ENCODE assay signal across 1 cellular context in genomic region chr14:64504897-64505771, GRCh38.
TF ChIP-seq lines count a peak whose summit lies in the region.

No MANE protein-coding gene starts in this region.

TF ChIP-seq in GM12878, 131 proteins besides CTCF, POLR2A, EP300 and RAD21 (continued from another document and continues in another):
- 0 out of 3 replicates have a peak, but pooled peaks of 1 of the 2 experiments have one; percentile 7 for TF ChIP-seq EGR1 (IDR thresholded peaks at IDR 0.05; ENCODE audit: borderline replicate concordance in 1 of 2, low read depth in 2 of 2, low read length in 2 of 2)
- peak; percentile 32; the same call in 1 of the 2 replicates for TF ChIP-seq ZNF207 (IDR thresholded peaks at IDR 0.05; ENCODE audit: borderline replicate concordance)
- TF ChIP-seq IRF4 (IDR thresholded peaks at IDR 0.05; ENCODE audit: low read depth, low read length), result no peak
- no peak for TF ChIP-seq ASH2L (IDR thresholded peaks at IDR 0.05; ENCODE audit: borderline replicate concordance, low read depth)
- TF ChIP-seq KDM1A (IDR thresholded peaks at IDR 0.05; ENCODE audit: borderline replicate concordance), result no peak
- TF ChIP-seq, protein P1, sequence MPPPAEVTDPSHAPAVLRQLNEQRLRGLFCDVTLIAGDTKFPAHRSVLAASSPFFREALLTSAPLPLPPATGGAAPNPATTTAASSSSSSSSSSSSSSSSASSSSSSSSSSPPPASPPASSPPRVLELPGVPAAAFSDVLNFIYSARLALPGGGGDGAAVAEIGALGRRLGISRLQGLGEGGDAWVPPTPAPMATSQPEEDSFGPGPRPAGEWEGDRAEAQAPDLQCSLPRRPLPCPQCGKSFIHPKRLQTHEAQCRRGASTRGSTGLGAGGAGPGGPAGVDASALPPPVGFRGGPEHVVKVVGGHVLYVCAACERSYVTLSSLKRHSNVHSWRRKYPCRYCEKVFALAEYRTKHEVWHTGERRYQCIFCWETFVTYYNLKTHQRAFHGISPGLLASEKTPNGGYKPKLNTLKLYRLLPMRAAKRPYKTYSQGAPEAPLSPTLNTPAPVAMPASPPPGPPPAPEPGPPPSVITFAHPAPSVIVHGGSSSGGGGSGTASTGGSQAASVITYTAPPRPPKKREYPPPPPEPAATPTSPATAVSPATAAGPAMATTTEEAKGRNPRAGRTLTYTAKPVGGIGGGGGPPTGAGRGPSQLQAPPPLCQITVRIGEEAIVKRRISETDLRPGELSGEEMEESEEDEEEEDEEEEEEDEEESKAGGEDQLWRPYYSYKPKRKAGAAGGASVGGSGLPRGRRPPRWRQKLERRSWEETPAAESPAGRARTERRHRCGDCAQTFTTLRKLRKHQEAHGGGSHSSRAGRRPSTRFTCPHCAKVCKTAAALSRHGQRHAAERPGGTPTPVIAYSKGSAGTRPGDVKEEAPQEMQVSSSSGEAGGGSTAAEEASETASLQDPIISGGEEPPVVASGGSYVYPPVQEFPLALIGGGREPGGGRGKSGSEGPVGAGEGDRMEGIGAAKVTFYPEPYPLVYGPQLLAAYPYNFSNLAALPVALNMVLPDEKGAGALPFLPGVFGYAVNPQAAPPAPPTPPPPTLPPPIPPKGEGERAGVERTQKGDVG (CRISPR knock-in tag; IDR thresholded peaks at IDR 0.05), result no peak
- no peak for TF ChIP-seq KAT2A (conservative IDR thresholded peaks at IDR 0.05; ENCODE audit: control insufficient read depth, low read depth, low read length)
- TF ChIP-seq ZNF592 (IDR thresholded peaks at IDR 0.05), result peak; percentile 38; the same call in 1 of the 2 replicates
- no peak for TF ChIP-seq CHD1 (IDR thresholded peaks at IDR 0.05; ENCODE audit: low read depth, low read length)
- TF ChIP-seq ZNF274 (IDR thresholded peaks at IDR 0.05; ENCODE audit: insufficient read depth, insufficient read length), result no peak
- no peak for TF ChIP-seq PRDM15 (CRISPR knock-in tag; IDR thresholded peaks at IDR 0.05)
- TF ChIP-seq MTA3 (IDR thresholded peaks at IDR 0.05; ENCODE audit: borderline replicate concordance, low read length), result no peak; the same call in 1 of the 2 replicates
- TF ChIP-seq TBL1XR1 (IDR thresholded peaks at IDR 0.05; ENCODE audit: low read depth, low read length), result no peak
- 0 out of 2 replicates have a peak, but pooled peaks have one; percentile 12 for TF ChIP-seq ATF7 (IDR thresholded peaks at IDR 0.05; ENCODE audit: low read depth)
- TF ChIP-seq MEF2A (IDR thresholded peaks at IDR 0.05; ENCODE audit: insufficient read depth, low read depth, low read length), result no peak
- TF ChIP-seq PAX5 (IDR thresholded peaks at IDR 0.05; ENCODE audit: borderline replicate concordance, low read depth, low read length), result no peak
- TF ChIP-seq PKNOX1 (IDR thresholded peaks at IDR 0.05), result peak; percentile 98
- TF ChIP-seq MYC (IDR thresholded peaks at IDR 0.05; ENCODE audit: insufficient read depth, insufficient read length, insufficient replicate concordance, low read length, severe bottlenecking), result no peak
- TF ChIP-seq MEF2B (IDR thresholded peaks at IDR 0.05; ENCODE audit: partially characterized antibody, poor library complexity, severe bottlenecking), result no peak
- TF ChIP-seq, protein P2, sequence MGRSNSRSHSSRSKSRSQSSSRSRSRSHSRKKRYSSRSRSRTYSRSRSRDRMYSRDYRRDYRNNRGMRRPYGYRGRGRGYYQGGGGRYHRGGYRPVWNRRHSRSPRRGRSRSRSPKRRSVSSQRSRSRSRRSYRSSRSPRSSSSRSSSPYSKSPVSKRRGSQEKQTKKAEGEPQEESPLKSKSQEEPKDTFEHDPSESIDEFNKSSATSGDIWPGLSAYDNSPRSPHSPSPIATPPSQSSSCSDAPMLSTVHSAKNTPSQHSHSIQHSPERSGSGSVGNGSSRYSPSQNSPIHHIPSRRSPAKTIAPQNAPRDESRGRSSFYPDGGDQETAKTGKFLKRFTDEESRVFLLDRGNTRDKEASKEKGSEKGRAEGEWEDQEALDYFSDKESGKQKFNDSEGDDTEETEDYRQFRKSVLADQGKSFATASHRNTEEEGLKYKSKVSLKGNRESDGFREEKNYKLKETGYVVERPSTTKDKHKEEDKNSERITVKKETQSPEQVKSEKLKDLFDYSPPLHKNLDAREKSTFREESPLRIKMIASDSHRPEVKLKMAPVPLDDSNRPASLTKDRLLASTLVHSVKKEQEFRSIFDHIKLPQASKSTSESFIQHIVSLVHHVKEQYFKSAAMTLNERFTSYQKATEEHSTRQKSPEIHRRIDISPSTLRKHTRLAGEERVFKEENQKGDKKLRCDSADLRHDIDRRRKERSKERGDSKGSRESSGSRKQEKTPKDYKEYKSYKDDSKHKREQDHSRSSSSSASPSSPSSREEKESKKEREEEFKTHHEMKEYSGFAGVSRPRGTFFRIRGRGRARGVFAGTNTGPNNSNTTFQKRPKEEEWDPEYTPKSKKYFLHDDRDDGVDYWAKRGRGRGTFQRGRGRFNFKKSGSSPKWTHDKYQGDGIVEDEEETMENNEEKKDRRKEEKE (IDR thresholded peaks at IDR 0.05), result peak; percentile 64; the same call in 1 of the 2 replicates
- no peak for TF ChIP-seq SREBF2 (IDR thresholded peaks at IDR 0.05; ENCODE audit: low read length)
- TF ChIP-seq KLF5 (IDR thresholded peaks at IDR 0.05; ENCODE audit: partially characterized antibody), result no peak
- no peak for TF ChIP-seq SUPT20H (IDR thresholded peaks at IDR 0.05; ENCODE audit: borderline replicate concordance, control insufficient read depth, low read depth, low read length)
- TF ChIP-seq, protein P3, sequence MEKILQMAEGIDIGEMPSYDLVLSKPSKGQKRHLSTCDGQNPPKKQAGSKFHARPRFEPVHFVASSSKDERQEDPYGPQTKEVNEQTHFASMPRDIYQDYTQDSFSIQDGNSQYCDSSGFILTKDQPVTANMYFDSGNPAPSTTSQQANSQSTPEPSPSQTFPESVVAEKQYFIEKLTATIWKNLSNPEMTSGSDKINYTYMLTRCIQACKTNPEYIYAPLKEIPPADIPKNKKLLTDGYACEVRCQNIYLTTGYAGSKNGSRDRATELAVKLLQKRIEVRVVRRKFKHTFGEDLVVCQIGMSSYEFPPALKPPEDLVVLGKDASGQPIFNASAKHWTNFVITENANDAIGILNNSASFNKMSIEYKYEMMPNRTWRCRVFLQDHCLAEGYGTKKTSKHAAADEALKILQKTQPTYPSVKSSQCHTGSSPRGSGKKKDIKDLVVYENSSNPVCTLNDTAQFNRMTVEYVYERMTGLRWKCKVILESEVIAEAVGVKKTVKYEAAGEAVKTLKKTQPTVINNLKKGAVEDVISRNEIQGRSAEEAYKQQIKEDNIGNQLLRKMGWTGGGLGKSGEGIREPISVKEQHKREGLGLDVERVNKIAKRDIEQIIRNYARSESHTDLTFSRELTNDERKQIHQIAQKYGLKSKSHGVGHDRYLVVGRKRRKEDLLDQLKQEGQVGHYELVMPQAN (conservative IDR thresholded peaks at IDR 0.05), result peak; percentile 71
- no peak for TF ChIP-seq CBX3 (IDR thresholded peaks at IDR 0.05; ENCODE audit: borderline replicate concordance, low read depth)
- TF ChIP-seq, protein P4, sequence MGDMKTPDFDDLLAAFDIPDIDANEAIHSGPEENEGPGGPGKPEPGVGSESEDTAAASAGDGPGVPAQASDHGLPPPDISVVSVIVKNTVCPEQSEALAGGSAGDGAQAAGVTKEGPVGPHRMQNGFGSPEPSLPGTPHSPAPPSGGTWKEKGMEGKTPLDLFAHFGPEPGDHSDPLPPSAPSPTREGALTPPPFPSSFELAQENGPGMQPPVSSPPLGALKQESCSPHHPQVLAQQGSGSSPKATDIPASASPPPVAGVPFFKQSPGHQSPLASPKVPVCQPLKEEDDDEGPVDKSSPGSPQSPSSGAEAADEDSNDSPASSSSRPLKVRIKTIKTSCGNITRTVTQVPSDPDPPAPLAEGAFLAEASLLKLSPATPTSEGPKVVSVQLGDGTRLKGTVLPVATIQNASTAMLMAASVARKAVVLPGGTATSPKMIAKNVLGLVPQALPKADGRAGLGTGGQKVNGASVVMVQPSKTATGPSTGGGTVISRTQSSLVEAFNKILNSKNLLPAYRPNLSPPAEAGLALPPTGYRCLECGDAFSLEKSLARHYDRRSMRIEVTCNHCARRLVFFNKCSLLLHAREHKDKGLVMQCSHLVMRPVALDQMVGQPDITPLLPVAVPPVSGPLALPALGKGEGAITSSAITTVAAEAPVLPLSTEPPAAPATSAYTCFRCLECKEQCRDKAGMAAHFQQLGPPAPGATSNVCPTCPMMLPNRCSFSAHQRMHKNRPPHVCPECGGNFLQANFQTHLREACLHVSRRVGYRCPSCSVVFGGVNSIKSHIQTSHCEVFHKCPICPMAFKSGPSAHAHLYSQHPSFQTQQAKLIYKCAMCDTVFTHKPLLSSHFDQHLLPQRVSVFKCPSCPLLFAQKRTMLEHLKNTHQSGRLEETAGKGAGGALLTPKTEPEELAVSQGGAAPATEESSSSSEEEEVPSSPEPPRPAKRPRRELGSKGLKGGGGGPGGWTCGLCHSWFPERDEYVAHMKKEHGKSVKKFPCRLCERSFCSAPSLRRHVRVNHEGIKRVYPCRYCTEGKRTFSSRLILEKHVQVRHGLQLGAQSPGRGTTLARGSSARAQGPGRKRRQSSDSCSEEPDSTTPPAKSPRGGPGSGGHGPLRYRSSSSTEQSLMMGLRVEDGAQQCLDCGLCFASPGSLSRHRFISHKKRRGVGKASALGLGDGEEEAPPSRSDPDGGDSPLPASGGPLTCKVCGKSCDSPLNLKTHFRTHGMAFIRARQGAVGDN (IDR thresholded peaks at IDR 0.05), result no peak
- TF ChIP-seq CHD2 (IDR thresholded peaks at IDR 0.05; ENCODE audit: borderline replicate concordance, low read depth, low read length), result peak; percentile 84
- 0 out of 2 replicates have a peak, but pooled peaks have one; percentile 20 for TF ChIP-seq HCFC1 (IDR thresholded peaks at IDR 0.05; ENCODE audit: low read length)
- TF ChIP-seq TCF12 (IDR thresholded peaks at IDR 0.05; ENCODE audit: low read depth, low read length), result no peak; the same call in 1 of the 2 replicates
